In the genomic region with DNA sequence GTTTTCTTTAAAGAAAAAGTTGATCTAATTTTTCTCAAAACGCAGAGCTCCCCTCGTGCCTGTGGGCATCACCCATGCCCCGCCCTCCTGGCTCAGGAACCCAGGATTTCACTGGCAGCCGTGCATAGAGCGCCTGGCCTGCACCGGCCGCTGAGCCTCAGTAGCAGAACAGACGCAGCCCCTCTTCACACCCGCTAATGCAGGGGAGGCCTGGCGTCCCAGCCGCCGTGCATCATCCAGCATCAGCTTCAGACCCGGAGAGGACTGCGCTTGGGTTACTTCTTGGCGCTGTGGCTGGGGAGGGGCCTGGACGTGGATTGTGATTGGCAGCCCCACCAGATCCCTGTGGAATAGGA, we compare ENCODE assay signal across 22 cellular contexts. TPM values are rescaled to one million over a fixed set of nuclear protein-coding genes. Genes with fewer than 3 reads are reported as not detected.
DNase-seq lines count a peak whose midpoint lies in the region; ATAC-seq and TF ChIP-seq lines count a peak whose summit lies in the region.
"Had no signal": no experiment of that assay in that cellular context is flagged by ENCODE, and none has a peak within 500 bp of the region (broad histone marks: within the 10 kb centered on the region; RNA-seq: fewer than 3 reads in every experiment).

No MANE protein-coding gene starts in this region.

- H3K9me3 Mint-ChIP-seq in naive B cell (peaks cover 0 to 3% (median 0%) of the 10 kb centered on the region in 7 donors), endothelial cell (ENCODE audit: unreplicated experiment) (no peaks in the 10 kb centered on the region)
- H3K9me3 Mint-ChIP-seq: activated naive CD4-positive, alpha-beta T cell treated with anti-CD3 and anti-CD28 coated beads, Interleukin-2, amount 50 U/mL, for 24 hours; activated T-cell treated with anti-CD3 and anti-CD28 coated beads, Interleukin-2, amount 50 U/mL, for 72 hours had no signal

- peak overlapping the region; percentile 76 to 84 for H3K27ac ChIP-seq in thoracic aorta
- H3K27ac ChIP-seq: A549 had no signal

- no peaks in the 10 kb centered on the region for H3K27me3 Mint-ChIP-seq in naive B cell
- peaks cover 4% of the 10 kb centered on the region for H3K27me3 Mint-ChIP-seq in endothelial cell (ENCODE audit: unreplicated experiment)
- H3K27me3 Mint-ChIP-seq: activated naive CD4-positive, alpha-beta T cell treated with anti-CD3 and anti-CD28 coated beads, Interleukin-2, amount 50 U/mL, for 24 hours had no signal

- no peak for TF ChIP-seq CTCF in thoracic aorta (IDR thresholded peaks at IDR 0.05)
- TF ChIP-seq CTCF in endothelial cell (IDR thresholded peaks at IDR 0.05; ENCODE audit: unreplicated experiment) = no peak

- H3K4me1 Mint-ChIP-seq in naive B cell (peaks cover 33 to 62% (median 37%) of the 10 kb centered on the region in 3 donors), endothelial cell (ENCODE audit: unreplicated experiment) (no peaks in the 10 kb centered on the region)

- no peaks in the 10 kb centered on the region for H3K9me3 ChIP-seq in thoracic aorta
- H3K9me3 ChIP-seq: A549, ascending aorta, prostate gland had no signal

- H3K27me3 ChIP-seq in thoracic aorta (replicated peaks; ENCODE audit: insufficient read depth) = no peaks in the 10 kb centered on the region
- H3K27me3 ChIP-seq: ascending aorta had no signal

- intact Hi-C loops in Right ventricle myocardium inferior (cut with DNase I) = no loop called here
- intact Hi-C loops in Right ventricle myocardium superior (cut with DNase I) = no loop called here

- H3K36me3 Mint-ChIP-seq in naive B cell (peaks cover 8 to 10% of the 10 kb centered on the region in 2 donors), endothelial cell (ENCODE audit: low read depth, unreplicated experiment) (no peaks in the 10 kb centered on the region)
- H3K36me3 Mint-ChIP-seq: activated naive CD4-positive, alpha-beta T cell treated with anti-CD3 and anti-CD28 coated beads, Interleukin-2, amount 50 U/mL, for 24 hours had no signal

- H3K4me3 ChIP-seq in thoracic aorta = no peak overlapping the region
- H3K4me3 ChIP-seq: A549, prostate gland had no signal

- peaks cover 14% of the 10 kb centered on the region for H3K36me3 ChIP-seq in thoracic aorta
- H3K36me3 ChIP-seq: prostate gland had no signal

- H3K4me1 ChIP-seq in thoracic aorta (ENCODE audit: control insufficient read depth in 1 of 2, low read depth in 2 of 2) = peaks cover 11 to 25% of the 10 kb centered on the region in 2 donors
- H3K4me1 ChIP-seq: A549, prostate gland had no signal

- DNase-seq in Right ventricle myocardium inferior (ENCODE audit: missing footprints) (peak; percentile 47), Right ventricle myocardium superior (no peak), SK-N-DZ (ENCODE audit: low spot score) (peak; percentile 41), naive B cell (peak; percentile 33), thoracic aorta (ENCODE audit: low spot score) (no peak), NCI-H1092 treated with DMSO at 0.1 percent for 48 hours (lab: John Stamatoyannopoulos, UW) (no peak), endothelial cell (ENCODE audit: low spot score) (no peak), NCI-H2029 (lab: John Stamatoyannopoulos, UW) (no peak)
- DNase-seq: activated CD4-positive, alpha-beta T cell treated with anti-CD3 and anti-CD28 coated beads for 1 hour; activated T-cell treated with anti-CD3 and anti-CD28 coated beads, Interleukin-2, amount 50 U/mL, for 72 hours; effector CD8-positive, alpha-beta T cell; glutamatergic neuron; GOT3; left colon; NCI-H1048; NCI-H2081; NK-92 treated with Interleukin-12 subunit alpha and Interleukin-12 subunit beta, amount 100 ng/mL, for 24 hours; stimulated activated CD4-positive, alpha-beta T cell treated with anti-CD3 and anti-CD28 coated beads, Interleukin-4, amount 100 ng/mL, for 4 hours had no signal

- ATAC-seq in Right ventricle myocardium inferior = no peak
- ATAC-seq in Right ventricle myocardium superior (ENCODE audit: poor library complexity) = no peak
- peak; percentile 3 to 5 for ATAC-seq in naive B cell (ENCODE audit: low read depth in 2 of 2)
- ATAC-seq in thoracic aorta (ENCODE audit: insufficient number of reproducible peaks, low FRiP score, low read depth) = no peak
- ATAC-seq: A549; activated T-cell treated with anti-CD3 and anti-CD28 coated beads, Interleukin-2, amount 50 U/mL, for 72 hours had no signal

- peak overlapping the region in 3 of 8 donors; percentile 70 to 76 (median 74) for H3K4me3 Mint-ChIP-seq in naive B cell
- no peak overlapping the region for H3K4me3 Mint-ChIP-seq in endothelial cell (ENCODE audit: unreplicated experiment)
- H3K4me3 Mint-ChIP-seq: activated naive CD4-positive, alpha-beta T cell treated with anti-CD3 and anti-CD28 coated beads, Interleukin-2, amount 50 U/mL, for 24 hours; activated T-cell treated with anti-CD3 and anti-CD28 coated beads, Interleukin-2, amount 50 U/mL, for 72 hours had no signal

- H3K27ac Mint-ChIP-seq in naive B cell (peak overlapping the region; percentile 42 to 99 (median 90)), endothelial cell (ENCODE audit: unreplicated experiment) (no peak overlapping the region)
- H3K27ac Mint-ChIP-seq: activated T-cell treated with anti-CD3 and anti-CD28 coated beads, Interleukin-2, amount 50 U/mL, for 72 hours had no signal

RNA-seq across cellular contexts. Expression of gene RBM38, which starts 18.1 kb away (rescaled TPM):
- total RNA-seq in Right ventricle myocardium inferior (89.6 TPM), Right ventricle myocardium superior (91.5 TPM), thoracic aorta (10 to 100 TPM in 1 of 2 donors, 1 to 10 TPM in 1; 9.6 to 24.8 TPM), endothelial cell (ENCODE audit: unreplicated experiment) (23.6 TPM)
- 73.7 and 78.2 TPM in 2 replicates for polyA plus RNA-seq in SK-N-DZ (2014; cell fraction: cytosol; rRNA removed)
- polyA plus RNA-seq in SK-N-DZ (2014; cell fraction: nucleus; rRNA removed) = 38.1 and 43.3 TPM in 2 replicates
- 100 to 1,000 TPM in 5 of 6 donors, 10 to 100 TPM in 1; 80.1 to 189 (median 157) TPM for polyA plus RNA-seq in naive B cell (ENCODE audit: low read depth in 6 of 6)

RNA-seq across cellular contexts. Expression of gene RAE1, which starts 58.2 kb away (rescaled TPM):
- total RNA-seq in Right ventricle myocardium inferior (14.6 TPM), Right ventricle myocardium superior (13.2 TPM), thoracic aorta (10 to 100 TPM; 15.0 to 20.4 TPM), endothelial cell (ENCODE audit: unreplicated experiment) (32.1 TPM)
- 122 and 147 TPM in 2 replicates for polyA plus RNA-seq in SK-N-DZ (2014; cell fraction: cytosol; rRNA removed)
- 79.9 and 108 TPM in 2 replicates for polyA plus RNA-seq in SK-N-DZ (2014; cell fraction: nucleus; rRNA removed)
- polyA plus RNA-seq in naive B cell (ENCODE audit: low read depth in 6 of 6) = 10 to 100 TPM; 31.1 to 55.1 (median 39.8) TPM

Comparison
In these comparisons a context has a peak if more than half of its experiments do, and no peak if none do; other contexts are left out.
1. DNase-seq: peak in Right ventricle myocardium inferior (single experiment), SK-N-DZ (single experiment) and naive B cell (single experiment); none in Right ventricle myocardium superior (single experiment), thoracic aorta (single experiment), NCI-H1092 treated with DMSO at 0.1 percent for 48 hours (single experiment), endothelial cell (single experiment) and NCI-H2029 (single experiment).
2. ATAC-seq: peak in naive B cell (2 of 2); none in Right ventricle myocardium inferior (single experiment), Right ventricle myocardium superior (single experiment) and thoracic aorta (single experiment).